26 cellular contexts compared by ENCODE assay signal in genomic region chr3:186453531-186453930, GRCh38.
"Had no signal": no experiment of that assay in that cellular context is flagged by ENCODE, and none has a peak within 500 bp of the region (broad histone marks: within the 10 kb centered on the region; RNA-seq: fewer than 3 reads in every experiment).

No MANE protein-coding gene starts in this region.

- H3K27ac ChIP-seq: neutrophil, pancreas, prostate gland, right lobe of liver, sigmoid colon, stomach, thoracic aorta, thyroid gland, tibial nerve, upper lobe of left lung, vagina had no signal

- ATAC-seq: naive thymus-derived CD8-positive, alpha-beta T cell; natural killer cell treated with Interleukin-12 subunit alpha and Interleukin-12 subunit beta and Interleukin-15 and Interleukin-18, amount 100 ng/mL, for 72 hours; pancreas; right cardiac atrium; right lobe of liver; stimulated activated effector memory CD8-positive, alpha-beta T cell treated with anti-CD3 and anti-CD28 coated beads, Interleukin-12 subunit alpha, Interleukin-12 subunit beta, amount 100 ng/mL, for 72 hours; stimulated activated naive B cell treated with anti-CD40 and anti-IgM and Interleukin-4, amounts not matched to agents 10 μg/mL and 1 μg/mL and 100 μg/mL, for 72 hours had no signal

- H3K4me1 ChIP-seq: pancreas, prostate gland, right lobe of liver, sigmoid colon, stomach, thyroid gland, tibial nerve, upper lobe of left lung, vagina had no signal

- H3K27ac Mint-ChIP-seq: naive thymus-derived CD8-positive, alpha-beta T cell; natural killer cell treated with Interleukin-12 subunit alpha and Interleukin-12 subunit beta and Interleukin-15 and Interleukin-18, amount 100 ng/mL, for 72 hours; nephron progenitor cell; stimulated activated effector memory CD8-positive, alpha-beta T cell treated with anti-CD3 and anti-CD28 coated beads, Interleukin-12 subunit alpha, Interleukin-12 subunit beta, amount 100 ng/mL, for 72 hours; stimulated activated naive B cell treated with anti-CD40 and anti-IgM and Interleukin-4, amounts not matched to agents 10 μg/mL and 1 μg/mL and 100 μg/mL, for 72 hours; stimulated activated naive CD8-positive, alpha-beta T cell treated with anti-CD3 and anti-CD28 coated beads, Interleukin-15, Interleukin-2, amounts not matched to agents 100 ng/mL and 50 ng/mL, for 24 hours had no signal

- H3K4me3 ChIP-seq: pancreas, prostate gland, right lobe of liver, sigmoid colon, stomach, thoracic aorta, thyroid gland, tibial nerve, upper lobe of left lung, vagina had no signal

- H3K36me3 Mint-ChIP-seq: naive thymus-derived CD8-positive, alpha-beta T cell; natural killer cell treated with Interleukin-12 subunit alpha and Interleukin-12 subunit beta and Interleukin-15 and Interleukin-18, amount 100 ng/mL, for 72 hours; stimulated activated effector memory CD8-positive, alpha-beta T cell treated with anti-CD3 and anti-CD28 coated beads, Interleukin-12 subunit alpha, Interleukin-12 subunit beta, amount 100 ng/mL, for 72 hours; stimulated activated naive B cell treated with anti-CD40 and anti-IgM and Interleukin-4, amounts not matched to agents 10 μg/mL and 1 μg/mL and 100 μg/mL, for 72 hours had no signal

- H3K4me1 Mint-ChIP-seq: naive thymus-derived CD8-positive, alpha-beta T cell; stimulated activated effector memory CD8-positive, alpha-beta T cell treated with anti-CD3 and anti-CD28 coated beads, Interleukin-12 subunit alpha, Interleukin-12 subunit beta, amount 100 ng/mL, for 72 hours had no signal

- H3K9me3 ChIP-seq: neutrophil, pancreas, prostate gland, right lobe of liver, sigmoid colon, stomach, thoracic aorta, thyroid gland, tibial nerve, upper lobe of left lung, vagina had no signal

- DNase-seq: naive thymus-derived CD8-positive, alpha-beta T cell; nephron progenitor cell; nucleus accumbens; pancreas; right cardiac atrium; right lobe of liver; sigmoid colon; small intestine; stimulated activated CD4-positive, alpha-beta T cell treated with anti-CD3 and anti-CD28 coated beads, Interleukin-15, amount 100 ng/mL, for 24 hours; stimulated activated CD4-positive, alpha-beta T cell treated with anti-CD3 and anti-CD28 coated beads, Interleukin-2, amount 100 ng/mL, for 24 hours; stimulated activated CD4-positive, alpha-beta T cell treated with anti-CD3 and anti-CD28 coated beads, Interleukin-2, amount 100 ng/mL, for 48 hours; stimulated activated CD4-positive, alpha-beta T cell treated with anti-CD3 and anti-CD28 coated beads, Interleukin-4, amount 100 ng/mL, for 24 hours; stimulated activated naive B cell treated with anti-CD40 and anti-IgM and Interleukin-4, amounts not matched to agents 10 μg/mL and 1 μg/mL and 100 μg/mL, for 72 hours; stimulated activated naive CD4-positive, alpha-beta T cell treated with Interleukin-2 at 50 U/mL for 16 hours; stomach; thyroid gland; trophoblast cell; upper lobe of left lung had no signal

- H3K27me3 Mint-ChIP-seq: naive thymus-derived CD8-positive, alpha-beta T cell; stimulated activated naive B cell treated with anti-CD40 and anti-IgM and Interleukin-4, amounts not matched to agents 10 μg/mL and 1 μg/mL and 100 μg/mL, for 72 hours had no signal

- H3K9me3 Mint-ChIP-seq: naive thymus-derived CD8-positive, alpha-beta T cell; natural killer cell treated with Interleukin-12 subunit alpha and Interleukin-12 subunit beta and Interleukin-15 and Interleukin-18, amount 100 ng/mL, for 72 hours; nephron progenitor cell; stimulated activated effector memory CD8-positive, alpha-beta T cell treated with anti-CD3 and anti-CD28 coated beads, Interleukin-12 subunit alpha, Interleukin-12 subunit beta, amount 100 ng/mL, for 72 hours; stimulated activated naive B cell treated with anti-CD40 and anti-IgM and Interleukin-4, amounts not matched to agents 10 μg/mL and 1 μg/mL and 100 μg/mL, for 72 hours; stimulated activated naive CD8-positive, alpha-beta T cell treated with anti-CD3 and anti-CD28 coated beads, Interleukin-15, Interleukin-2, amounts not matched to agents 100 ng/mL and 50 ng/mL, for 24 hours had no signal

- H3K27me3 ChIP-seq: neutrophil, pancreas, right lobe of liver, sigmoid colon, stomach, thyroid gland, tibial nerve, upper lobe of left lung, vagina had no signal

- H3K4me3 Mint-ChIP-seq: naive thymus-derived CD8-positive, alpha-beta T cell; natural killer cell treated with Interleukin-12 subunit alpha and Interleukin-12 subunit beta and Interleukin-15 and Interleukin-18, amount 100 ng/mL, for 72 hours; nephron progenitor cell; stimulated activated effector memory CD8-positive, alpha-beta T cell treated with anti-CD3 and anti-CD28 coated beads, Interleukin-12 subunit alpha, Interleukin-12 subunit beta, amount 100 ng/mL, for 72 hours; stimulated activated naive B cell treated with anti-CD40 and anti-IgM and Interleukin-4, amounts not matched to agents 10 μg/mL and 1 μg/mL and 100 μg/mL, for 72 hours; stimulated activated naive CD8-positive, alpha-beta T cell treated with anti-CD3 and anti-CD28 coated beads, Interleukin-15, Interleukin-2, amounts not matched to agents 100 ng/mL and 50 ng/mL, for 24 hours had no signal

- H3K36me3 ChIP-seq: neutrophil, pancreas, prostate gland, right lobe of liver, sigmoid colon, stomach, thoracic aorta, thyroid gland, tibial nerve, upper lobe of left lung, vagina had no signal
